In the genomic region with DNA sequence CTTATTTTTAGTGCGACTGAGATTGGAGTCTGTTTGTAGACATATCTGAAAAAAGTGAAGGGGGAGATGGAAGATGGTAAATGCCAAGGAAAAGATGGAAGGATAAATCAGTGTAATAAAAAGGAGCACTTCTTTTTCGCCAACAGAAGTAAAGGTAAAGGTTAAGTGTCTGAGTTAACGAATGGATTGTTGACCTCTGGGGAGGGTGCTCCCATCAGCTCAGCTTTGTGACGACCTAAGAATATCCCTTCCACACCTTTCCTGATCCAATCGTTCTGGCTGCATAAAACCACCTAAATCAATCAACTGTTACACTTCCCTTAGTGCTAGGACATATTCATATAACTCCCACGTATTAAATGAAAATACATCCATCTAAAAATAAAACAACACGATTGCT, we compare ENCODE assay signal across 8 cellular contexts. TPM values are rescaled to one million over a fixed set of nuclear protein-coding genes. Genes with fewer than 3 reads are reported as not detected.
DNase-seq lines count a peak whose midpoint lies in the region; ATAC-seq and TF ChIP-seq lines count a peak whose summit lies in the region.

No MANE protein-coding gene starts in this region.

- no peak overlapping the region for H4K91ac ChIP-seq in neuronal stem cell (ENCODE audit: low read depth, low read length, poor library complexity)

- WGBS in neuronal stem cell (ENCODE audit: extremely low coverage in 2 of 2, insufficient read length in 2 of 2, insufficient replicate concordance in 1 of 2), 2 donors = no CpG with 5 or more reads among the region's 7 CpGs

- no peak overlapping the region for H2BK120ac ChIP-seq in neuronal stem cell (ENCODE audit: low read depth, low read length)

- H3K14ac ChIP-seq in neuronal stem cell (ENCODE audit: low read length) = no peak overlapping the region

- H3K4me1 Mint-ChIP-seq in CD8-positive, alpha-beta memory T cell = peaks cover 44 to 66% (median 61%) of the 10 kb centered on the region in 3 donors

- POLR2A ChIA-PET in CD8-positive, alpha-beta memory T cell (lab: Charles Lee) = interaction anchor here (1.4 kb wide), 1 partner anchor 40 kb away, joined by 10 read pairs; a partner anchor contains a TSS

- no peak for DNase-seq in CD8-positive, alpha-beta memory T cell
- no peak for DNase-seq in epithelial cell of proximal tubule (ENCODE audit: low read depth)
- no peak for DNase-seq in neuronal stem cell (ENCODE audit: low spot score)
- no peak for DNase-seq in NCI-H524 (lab: John Stamatoyannopoulos, UW)

- ATAC-seq in GM21381 (IDR thresholded peaks at IDR 0.05; ENCODE audit: unreplicated experiment) (no peak), HG03520 (IDR thresholded peaks at IDR 0.05; ENCODE audit: unreplicated experiment) (no peak)
- no peak for ATAC-seq in activated CD4-positive, CD25-positive, alpha-beta regulatory T cell treated with anti-CD3 and anti-CD28 coated beads, Interleukin-2, amount 50 U/mL, for 24 hours

- no peaks in the 10 kb centered on the region for H3K9me3 ChIP-seq in CD8-positive, alpha-beta memory T cell (ENCODE audit: low read length)
- H3K9me3 ChIP-seq in OCI-LY3 (ENCODE audit: insufficient read depth, low read length) (no peaks in the 10 kb centered on the region), neuronal stem cell (replicated peaks in 1 of 2; ENCODE audit: control insufficient read depth in 2 of 2, insufficient read depth in 1 of 2, low read depth in 1 of 2, low read length in 2 of 2) (no peaks in the 10 kb centered on the region)

- H2BK5ac ChIP-seq in neuronal stem cell (ENCODE audit: low read length) = no peak overlapping the region

- peaks cover 0 to 34% (median 4%) of the 10 kb centered on the region in 3 donors for H3K36me3 Mint-ChIP-seq in CD8-positive, alpha-beta memory T cell

- H3K27ac Mint-ChIP-seq in CD8-positive, alpha-beta memory T cell = peak overlapping the region; percentile 95 to 100 (median 99)

- H2AK5ac ChIP-seq in neuronal stem cell (ENCODE audit: low read depth, low read length) = no peak overlapping the region

- H2BK12ac ChIP-seq in neuronal stem cell (ENCODE audit: low read length) = no peak overlapping the region

- peaks cover 0 to 2% of the 10 kb centered on the region in 2 donors for H3K27me3 Mint-ChIP-seq in CD8-positive, alpha-beta memory T cell

- no peaks in the 10 kb centered on the region for H3K9me3 Mint-ChIP-seq in CD8-positive, alpha-beta memory T cell

- no peak overlapping the region for H3K23ac ChIP-seq in neuronal stem cell (ENCODE audit: low read depth, low read length, poor library complexity)

- peaks cover 60% of the 10 kb centered on the region for H3K79me2 ChIP-seq in OCI-LY3 (ENCODE audit: low read length)

- H3K9ac ChIP-seq in OCI-LY3 (ENCODE audit: low read length) (peak overlapping the region; percentile 93), neuronal stem cell (ENCODE audit: low read depth, low read length, poor library complexity) (no peak overlapping the region)

- H4K8ac ChIP-seq in neuronal stem cell (ENCODE audit: low read depth, low read length) = no peak overlapping the region

- H3K4me2 ChIP-seq in OCI-LY3 (ENCODE audit: low read length) = peak overlapping the region; percentile 94
- H3K4me2 ChIP-seq in neuronal stem cell (ENCODE audit: insufficient read depth, low read length, poor library complexity, severe bottlenecking) = peak overlapping the region; percentile 77

- no peak for TF ChIP-seq CTCF in OCI-LY3 (IDR thresholded peaks at IDR 0.05; ENCODE audit: low read depth, low read length)
- TF ChIP-seq CTCF in epithelial cell of proximal tubule (conservative IDR thresholded peaks at IDR 0.05; ENCODE audit: low read depth, low read length) = no peak

- no peak overlapping the region for H2BK15ac ChIP-seq in neuronal stem cell (ENCODE audit: low read length)

- peaks cover 47% of the 10 kb centered on the region for H3K4me1 ChIP-seq in CD8-positive, alpha-beta memory T cell (ENCODE audit: insufficient read depth, low read length)
- H3K4me1 ChIP-seq in OCI-LY3 (ENCODE audit: low read length) (peaks cover 33% of the 10 kb centered on the region), neuronal stem cell (ENCODE audit: control insufficient read depth in 2 of 2, insufficient read depth in 1 of 2, low read depth in 1 of 2, low read length in 2 of 2) (peaks cover 2 to 4% of the 10 kb centered on the region in 2 donors)

- H3K4me3 Mint-ChIP-seq in CD8-positive, alpha-beta memory T cell = peak overlapping the region; percentile 95 to 99 (median 97)

- no peak overlapping the region for H3K18ac ChIP-seq in neuronal stem cell (ENCODE audit: low read length)

- no peak overlapping the region for H3K4ac ChIP-seq in neuronal stem cell (ENCODE audit: low read length)

- H3K27me3 ChIP-seq in CD8-positive, alpha-beta memory T cell (ENCODE audit: insufficient read depth, low read length, poor library complexity, severe bottlenecking) = no peaks in the 10 kb centered on the region
- H3K27me3 ChIP-seq in OCI-LY3 (ENCODE audit: low read depth, low read length) = no peaks in the 10 kb centered on the region
- H3K27me3 ChIP-seq in neuronal stem cell (ENCODE audit: control insufficient read depth in 3 of 3, insufficient read depth in 3 of 3, low read depth in 1 of 3, low read length in 3 of 3) = no peaks in the 10 kb centered on the region

- peaks cover 10% of the 10 kb centered on the region for H4K20me1 ChIP-seq in OCI-LY3 (ENCODE audit: insufficient read depth, low read length)

- H3K4me3 ChIP-seq in CD8-positive, alpha-beta memory T cell (ENCODE audit: low read length) = peak overlapping the region; percentile 91
- H3K4me3 ChIP-seq in OCI-LY3 (ENCODE audit: low read length) (peak overlapping the region; percentile 91), epithelial cell of proximal tubule (ENCODE audit: low read depth, low read length) (peak overlapping the region; percentile 63), neuronal stem cell (ENCODE audit: low read length in 2 of 2) (peak overlapping the region; percentile 85 to 95)

- CTCF ChIA-PET in CD8-positive, alpha-beta memory T cell (lab: Charles Lee) = no interaction called here

- H3K36me3 ChIP-seq in CD8-positive, alpha-beta memory T cell (ENCODE audit: insufficient read depth, low read length) = no peaks in the 10 kb centered on the region
- H3K36me3 ChIP-seq in OCI-LY3 (replicated peaks; ENCODE audit: low read depth, low read length) = peaks cover 8% of the 10 kb centered on the region
- H3K36me3 ChIP-seq in neuronal stem cell (replicated peaks in 1 of 2; ENCODE audit: control insufficient read depth in 2 of 2, insufficient read depth in 2 of 2, low read length in 2 of 2) = peaks cover 0 to 21% of the 10 kb centered on the region in 2 donors

- H2AFZ ChIP-seq in OCI-LY3 (ENCODE audit: low read depth, low read length) (no peak overlapping the region), neuronal stem cell (ENCODE audit: low read length) (peak overlapping the region; percentile 90)

- H3K79me1 ChIP-seq in neuronal stem cell (ENCODE audit: low read depth, low read length) = no peaks in the 10 kb centered on the region

- H3K27ac ChIP-seq in CD8-positive, alpha-beta memory T cell (ENCODE audit: low read depth, low read length) = peak overlapping the region; percentile 98
- H3K27ac ChIP-seq in OCI-LY3 (ENCODE audit: low read length) (peak overlapping the region; percentile 78), neuronal stem cell (replicated peaks; ENCODE audit: low read length) (peak overlapping the region; percentile 96)

RNA-seq across cellular contexts. Expression of a gene that starts 0.8 kb away (rescaled TPM):
- total RNA-seq in CD8-positive, alpha-beta memory T cell = 1 to 10 TPM; 8.2 to 9.3 TPM
- polyA plus RNA-seq in CD8-positive, alpha-beta memory T cell = 10.0 TPM
- 1.5 and 3.0 TPM in 2 replicates for total RNA-seq in epithelial cell of proximal tubule
- polyA plus RNA-seq in neuronal stem cell (2013, experiment 1 of 2) = 10.4 TPM
- 9.8 TPM for polyA plus RNA-seq in neuronal stem cell (2013, experiment 2 of 2)

RNA-seq across cellular contexts. Expression of a gene that starts 1.0 kb away (rescaled TPM):
- 10 to 100 TPM; 35.7 to 37.7 TPM for total RNA-seq in CD8-positive, alpha-beta memory T cell
- polyA plus RNA-seq in CD8-positive, alpha-beta memory T cell = 23.1 TPM
- total RNA-seq in epithelial cell of proximal tubule = 15.2 and 26.9 TPM in 2 replicates
- polyA plus RNA-seq in neuronal stem cell (2013, experiment 1 of 2) = 29.2 TPM
- polyA plus RNA-seq in neuronal stem cell (2013, experiment 2 of 2) = 29.7 TPM

RNA-seq across cellular contexts. Expression of a gene that starts 39.8 kb away (rescaled TPM):
- 10 to 100 TPM; 77.7 to 79.8 TPM for total RNA-seq in CD8-positive, alpha-beta memory T cell
- 52.9 TPM for polyA plus RNA-seq in CD8-positive, alpha-beta memory T cell
- 197 and 206 TPM in 2 replicates for total RNA-seq in epithelial cell of proximal tubule
- polyA plus RNA-seq in neuronal stem cell (2013, experiment 1 of 2) = 42.3 TPM
- polyA plus RNA-seq in neuronal stem cell (2013, experiment 2 of 2) = 43.4 TPM
